Comparison of ENCODE assay signal across 8 cellular contexts in the genomic region with DNA sequence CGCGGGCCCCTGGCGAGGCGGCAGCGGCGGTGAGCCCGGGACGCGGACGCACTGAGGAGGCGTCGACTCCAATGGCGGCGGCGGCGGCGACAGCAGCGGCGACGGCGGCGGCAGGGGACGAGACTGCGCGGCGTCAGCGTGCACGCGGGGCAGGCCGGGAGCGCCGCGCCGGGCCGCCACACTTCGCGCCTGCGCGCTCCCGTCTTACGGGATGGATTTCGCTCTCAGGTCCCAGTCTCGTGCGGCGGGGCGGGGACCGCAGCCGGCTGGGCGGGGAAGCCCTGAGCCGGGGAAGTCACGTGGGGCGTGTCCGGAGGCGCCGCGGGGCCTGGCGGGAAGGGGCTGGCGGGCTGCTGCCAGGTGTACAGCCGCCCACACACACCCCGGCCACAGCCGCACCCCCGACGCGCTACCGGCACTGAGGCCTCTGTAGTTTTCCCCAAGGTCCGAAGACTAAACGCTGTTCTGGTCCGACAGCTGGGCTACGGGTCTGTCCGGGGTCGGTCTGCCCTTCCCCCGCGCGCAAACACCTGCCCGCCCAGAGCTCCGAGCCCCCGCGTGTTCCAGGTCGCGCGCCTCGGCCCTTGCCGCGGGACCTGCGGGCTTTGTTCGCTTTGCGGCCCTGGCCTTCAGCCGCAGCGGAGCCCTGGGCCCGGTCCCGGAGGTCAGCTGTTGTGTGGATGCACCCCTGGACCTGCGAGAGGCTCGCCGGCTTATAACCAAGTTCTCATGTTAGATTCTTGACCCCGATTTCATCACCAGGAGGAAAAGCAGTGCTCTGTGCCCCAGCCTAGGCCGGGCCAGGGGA. TPM values are rescaled to one million over a fixed set of nuclear protein-coding genes. Genes with fewer than 3 reads are reported as not detected.
DNase-seq lines count a peak whose midpoint lies in the region; ATAC-seq, FAIRE-seq and TF ChIP-seq lines count a peak whose summit lies in the region.

A gene (minus strand): TSS at position 91 of the 808 bp plus-strand sequence. CDS start 239 bp downstream, outside the sequence.

- H3K18ac ChIP-seq in trophoblast cell (ENCODE audit: low read length) = peak within 1 kb of the TSS; percentile 88

- peaks cover 40% of the 10 kb centered on the region for H3K4me1 Mint-ChIP-seq in activated naive CD8-positive, alpha-beta T cell treated with anti-CD3 and anti-CD28 coated beads, Interleukin-2, amount 50 U/mL, for 24 hours

- DNase-seq in GM12892 (ENCODE audit: insufficient read length) (peak; percentile 100), NCI-H1436 (lab: John Stamatoyannopoulos, UW) (peak; percentile 93), SW480 (ENCODE audit: low spot score) (peak; percentile 99), cardiac muscle cell (ENCODE audit: low read depth in 1 of 2, low spot score in 1 of 2) (peak; percentile 95 to 98), trophoblast cell (peak; percentile 96 to 97), tibial nerve (ENCODE audit: low spot score in 2 of 2) (peak; percentile 91 to 93)
- peak; percentile 97 for DNase-seq in activated naive CD8-positive, alpha-beta T cell treated with anti-CD3 and anti-CD28 coated beads, Interleukin-2, amount 50 U/mL, for 24 hours

- H3K27ac Mint-ChIP-seq in activated naive CD8-positive, alpha-beta T cell treated with anti-CD3 and anti-CD28 coated beads, Interleukin-2, amount 50 U/mL, for 24 hours = peak within 1 kb of the TSS; percentile 93

- H3K4ac ChIP-seq in trophoblast cell (ENCODE audit: low read depth, low read length) = peak within 1 kb of the TSS; percentile 90

- peak within 1 kb of the TSS; percentile 90 for H3K4me2 ChIP-seq in trophoblast cell (ENCODE audit: low read length)

- ATAC-seq in HG02840 (IDR thresholded peaks at IDR 0.05; ENCODE audit: low FRiP score, unreplicated experiment) = peak; percentile 86
- ATAC-seq in activated naive CD8-positive, alpha-beta T cell treated with anti-CD3 and anti-CD28 coated beads, Interleukin-2, amount 50 U/mL, for 24 hours = peak; percentile 94

- peak within 1 kb of the TSS; percentile 96 for H2BK5ac ChIP-seq in trophoblast cell (ENCODE audit: low read depth, low read length, poor library complexity)

- TF ChIP-seq CTCF in cardiac muscle cell (IDR thresholded peaks at IDR 0.05; ENCODE audit: low read depth, low read length) = no peak
- no peak for TF ChIP-seq CTCF in tibial nerve (IDR thresholded peaks at IDR 0.05)

- peak; percentile 96 for FAIRE-seq in GM12892 (lab: Jason Lieb, UNC)

- H3K36me3 ChIP-seq in cardiac muscle cell (peaks cover 27% of the 10 kb centered on the region), trophoblast cell (ENCODE audit: control insufficient read depth in 1 of 2, insufficient read depth in 2 of 2, low read length in 2 of 2) (peaks cover 19 to 27% of the 10 kb centered on the region in 2 experiments), tibial nerve (peaks cover 0 to 30% (median 7%) of the 10 kb centered on the region in 3 donors)

- peak within 1 kb of the TSS; percentile 90 for H4K12ac ChIP-seq in trophoblast cell (ENCODE audit: low read depth, low read length)

- H4K91ac ChIP-seq in trophoblast cell (ENCODE audit: low read depth, low read length) = peak within 1 kb of the TSS; percentile 98

- peak within 1 kb of the TSS; percentile 68 for H2BK12ac ChIP-seq in trophoblast cell (ENCODE audit: low read length)

- peak; percentile 45; the same call in 1 of the 2 replicates for TF ChIP-seq POLR2A in GM12892 (IDR thresholded peaks at IDR 0.05; ENCODE audit: low read depth, low read length)
- TF ChIP-seq POLR2A in tibial nerve (IDR thresholded peaks at IDR 0.05) = peak in 1 of 2 donors; percentile 63

- H3K27me3 ChIP-seq in cardiac muscle cell = peaks cover 23% of the 10 kb centered on the region
- no peaks in the 10 kb centered on the region for H3K27me3 ChIP-seq in trophoblast cell (ENCODE audit: insufficient read depth, low read length)
- H3K27me3 ChIP-seq in tibial nerve = no peaks in the 10 kb centered on the region

- WGBS in trophoblast cell (ENCODE audit: extremely low coverage, insufficient coverage, insufficient read length) = no CpG with 5 or more reads among the region's 96 CpGs
- WGBS in tibial nerve, 2 donors = 2% methylated on average over 20 to 43 of the region's 96 CpGs

- H3K36me3 Mint-ChIP-seq in activated naive CD8-positive, alpha-beta T cell treated with anti-CD3 and anti-CD28 coated beads, Interleukin-2, amount 50 U/mL, for 24 hours (ENCODE audit: low read depth) = peaks cover 36% of the 10 kb centered on the region

- peak within 1 kb of the TSS; percentile 92 for H2BK120ac ChIP-seq in trophoblast cell (ENCODE audit: insufficient read depth, low read length, poor library complexity)

- peak within 1 kb of the TSS; percentile 86 for H2AFZ ChIP-seq in trophoblast cell (ENCODE audit: insufficient read depth, low read length, poor library complexity)

- H3K27me3 Mint-ChIP-seq in activated naive CD8-positive, alpha-beta T cell treated with anti-CD3 and anti-CD28 coated beads, Interleukin-2, amount 50 U/mL, for 24 hours = peaks cover 5% of the 10 kb centered on the region

- peak within 1 kb of the TSS; percentile 97 for H3K4me3 Mint-ChIP-seq in activated naive CD8-positive, alpha-beta T cell treated with anti-CD3 and anti-CD28 coated beads, Interleukin-2, amount 50 U/mL, for 24 hours

- H2AK5ac ChIP-seq in trophoblast cell (ENCODE audit: low read length) = peak within 1 kb of the TSS; percentile 94

- peak within 1 kb of the TSS; percentile 93 for H3K14ac ChIP-seq in trophoblast cell (ENCODE audit: low read length)

- H4K8ac ChIP-seq in trophoblast cell (ENCODE audit: low read depth, low read length) = peak within 1 kb of the TSS; percentile 89

- H3K9me3 ChIP-seq in cardiac muscle cell (ENCODE audit: low read depth) = no peaks in the 10 kb centered on the region
- no peaks in the 10 kb centered on the region for H3K9me3 ChIP-seq in trophoblast cell (ENCODE audit: insufficient read depth, low read depth, low read length)
- no peaks in the 10 kb centered on the region for H3K9me3 ChIP-seq in tibial nerve

- peaks cover 32% of the 10 kb centered on the region for H3K79me2 ChIP-seq in trophoblast cell (ENCODE audit: control insufficient read depth, insufficient read depth, low read length, poor library complexity)

- TF ChIP-seq EP300 in tibial nerve (IDR thresholded peaks at IDR 0.05) = peak; percentile 67 to 71

- H3K4me3 ChIP-seq in cardiac muscle cell = peak within 1 kb of the TSS; percentile 66
- H3K4me3 ChIP-seq in trophoblast cell (ENCODE audit: low read depth, low read length) = peak within 1 kb of the TSS; percentile 89
- peak within 1 kb of the TSS; percentile 65 to 98 (median 81) for H3K4me3 ChIP-seq in tibial nerve

- H3K4me1 ChIP-seq in cardiac muscle cell (ENCODE audit: low read depth) = peaks cover 10% of the 10 kb centered on the region
- peaks cover 20 to 31% of the 10 kb centered on the region in 2 experiments for H3K4me1 ChIP-seq in trophoblast cell (ENCODE audit: control insufficient read depth in 1 of 2, insufficient read depth in 2 of 2, low read length in 2 of 2)
- H3K4me1 ChIP-seq in tibial nerve = peaks cover 0 to 47% (median 19%) of the 10 kb centered on the region in 4 donors

- H3K27ac ChIP-seq in cardiac muscle cell = peak within 1 kb of the TSS; percentile 86
- peak within 1 kb of the TSS; percentile 85 for H3K27ac ChIP-seq in trophoblast cell (ENCODE audit: low read depth, low read length)
- H3K27ac ChIP-seq in tibial nerve = peak within 1 kb of the TSS; percentile 55 to 90 (median 82)

- H3K79me1 ChIP-seq in trophoblast cell (ENCODE audit: low read length) = peaks cover 21% of the 10 kb centered on the region

- peak within 1 kb of the TSS; percentile 43 for H3K23ac ChIP-seq in trophoblast cell (ENCODE audit: low read length)

- peak within 1 kb of the TSS; percentile 90 for H3K9ac ChIP-seq in trophoblast cell (ENCODE audit: low read length)

- no peaks in the 10 kb centered on the region for H3K9me3 Mint-ChIP-seq in activated naive CD8-positive, alpha-beta T cell treated with anti-CD3 and anti-CD28 coated beads, Interleukin-2, amount 50 U/mL, for 24 hours

RNA-seq across cellular contexts. Expression of the gene that starts here (rescaled TPM):
- polyA plus RNA-seq in GM12892 (2012; ENCODE audit: missing spikeins) = 15.6 TPM
- 24.2 and 29.5 TPM in 2 replicates for total RNA-seq in cardiac muscle cell
- polyA plus RNA-seq in cardiac muscle cell = 40.0 and 54.2 TPM in 2 replicates
- 89.1 and 94.0 TPM in 2 replicates for polyA plus RNA-seq in trophoblast cell (2013)
- total RNA-seq in tibial nerve = 10 to 100 TPM; 20.7 to 25.5 (median 23.3) TPM

Comparison
In these comparisons a context has a peak if more than half of its experiments do, and no peak if none do; other contexts are left out.
1. Peak in every context shown above with its lines: DNase-seq, ATAC-seq, H3K4me3 ChIP-seq and H3K27ac ChIP-seq.